ENCODE assay signal across 31 cellular contexts in genomic region chr6:75557068-75557467, GRCh38.
"Had no signal": no experiment of that assay in that cellular context is flagged by ENCODE, and none has a peak within 500 bp of the region (broad histone marks: within the 10 kb centered on the region; RNA-seq: fewer than 3 reads in every experiment).

No MANE protein-coding gene starts in this region.

- H3K36me3 ChIP-seq: adrenal gland had no signal

- H3K9me3 ChIP-seq: adrenal gland had no signal

- H3K27me3 ChIP-seq: adrenal gland had no signal

- DNase-seq: activated B cell treated with CpG ODN at 0.5 μM for 24 hours; activated CD4-positive, alpha-beta memory T cell treated with anti-CD3 and anti-CD28 coated beads for 36 hours; activated CD4-positive, alpha-beta T cell treated with anti-CD3 and anti-CD28 coated beads for 4 hours; activated CD4-positive, alpha-beta T cell treated with anti-CD3 and anti-CD28 coated beads, Interleukin-2, amount 50 U/mL, for 1 hour; activated CD4-positive, CD25-positive, alpha-beta regulatory T cell treated with anti-CD3 and anti-CD28 coated beads, Interleukin-2, amount 50 U/mL, for 72 hours; activated CD8-positive, alpha-beta memory T cell treated with anti-CD3 and anti-CD28 coated beads, Interleukin-2, amount 50 U/mL, for 4 hours; activated gamma-delta T cell treated with Interleukin-2 at 50 U/mL for 16 hours; activated naive CD4-positive, alpha-beta T cell treated with anti-CD3 and anti-CD28 coated beads for 36 hours; activated T-cell treated with anti-CD3 and anti-CD28 coated beads for 4 hours; activated T-cell treated with anti-CD3 and anti-CD28 coated beads, Interleukin-2, amount 50 U/mL, for 4 hours; adrenal gland; caudate nucleus; cerebellar nuclear complex; Karpas-422; NCI-H1048; NCI-H1105 treated with DMSO at 0.1 percent for 48 hours; NCI-H1436 treated with DMSO at 0.1 percent for 48 hours; NCI-H1694 treated with DMSO at 0.1 percent for 48 hours; NCI-H2029; NCI-H345; NCI-H510A; NCI-H526; NCI-H748 treated with DMSO at 0.1 percent for 48 hours; SIG-M5; T-cell; T-helper 17 cell had no signal

- H3K4me3 ChIP-seq: adrenal gland, K562 had no signal

- H3K27ac ChIP-seq: adrenal gland, VCaP had no signal

- FAIRE-seq: bronchial epithelial cell, K562 had no signal

- H3K4me1 ChIP-seq: adrenal gland had no signal

- ATAC-seq: activated naive CD4-positive, alpha-beta T cell treated with anti-CD3 and anti-CD28 coated beads, Interleukin-2, amount 50 U/mL, for 72 hours; activated T-cell treated with anti-CD3 and anti-CD28 coated beads, Interleukin-2, amount 50 U/mL, for 4 hours; K562; Panc1; T-cell; T-helper 17 cell had no signal
